In genomic region chr2:162318280-162319222, GRCh38 we compare ENCODE assay signal across 8 cellular contexts. TPM values are rescaled to one million over a fixed set of nuclear protein-coding genes. Genes with fewer than 3 reads are reported as not detected.
DNase-seq lines count a peak whose midpoint lies in the region; ATAC-seq and TF ChIP-seq lines count a peak whose summit lies in the region.

IFIH1 (minus strand) TSS chr2:162318684; CDS start chr2:162318307, 377 bp downstream.

- no peaks in the 10 kb centered on the region for H4K20me1 ChIP-seq in OCI-LY7 (ENCODE audit: insufficient read depth, low read length)

- H3K4me3 ChIP-seq in OCI-LY7 (ENCODE audit: low read depth, low read length, poor library complexity, severe bottlenecking) (peak within 1 kb of the TSS; percentile 100), epithelial cell of esophagus (ENCODE audit: low read length) (peak within 1 kb of the TSS; percentile 74), mononuclear cell (ENCODE audit: low read length) (peak within 1 kb of the TSS; percentile 94)

- H3K79me2 ChIP-seq in OCI-LY7 (ENCODE audit: insufficient read depth, low read depth, low read length) = peaks cover 19% of the 10 kb centered on the region; the same call in 1 of the 2 replicates

- peak within 1 kb of the TSS; percentile 72 for H3K4me2 ChIP-seq in OCI-LY7 (ENCODE audit: low read length)

- H2AFZ ChIP-seq in OCI-LY7 (ENCODE audit: low read length) = peak within 1 kb of the TSS; percentile 87

- TF ChIP-seq CTCF in OCI-LY7 (conservative IDR thresholded peaks at IDR 0.05; ENCODE audit: low read length) = peak; percentile 63
- peak; percentile 51 for TF ChIP-seq CTCF in epithelial cell of esophagus (IDR thresholded peaks at IDR 0.05; ENCODE audit: insufficient read depth, low read depth, low read length, missing control alignments)

- H3K9me3 ChIP-seq in OCI-LY7 (ENCODE audit: low read length) (no peaks in the 10 kb centered on the region), mononuclear cell (ENCODE audit: low read depth, low read length) (no peaks in the 10 kb centered on the region)

- CTCF ChIA-PET in OCI-LY7 (lab: Charles Lee; ENCODE audit: unreplicated experiment) = interaction anchor here (0.6 to 1.3 kb wide), 4 partner anchors 21 to 98 kb away, joined by 3 read pairs; no protein-coding TSS in a partner anchor

- H3K27me3 ChIP-seq in mononuclear cell (ENCODE audit: insufficient read depth, low read length) = no peaks in the 10 kb centered on the region

- H3K9me2 ChIP-seq in OCI-LY7 (ENCODE audit: insufficient read depth, low read length) = no peaks in the 10 kb centered on the region

- peak within 1 kb of the TSS; percentile 74 for H3K27ac ChIP-seq in OCI-LY7 (ENCODE audit: low read depth, low read length, poor library complexity, severe bottlenecking)

- ATAC-seq in GM19438 (IDR thresholded peaks at IDR 0.05; ENCODE audit: low read depth, unreplicated experiment) (peak; percentile 80), HG03571 (IDR thresholded peaks at IDR 0.05; ENCODE audit: unreplicated experiment) (peak; percentile 82)

- no peaks in the 10 kb centered on the region for H3K36me3 ChIP-seq in OCI-LY7 (ENCODE audit: insufficient read depth, low read length)

- DNase-seq in CMK (ENCODE audit: low read depth) (peak; percentile 8), OCI-LY7 (ENCODE audit: low spot score) (peak; percentile 84), activated T-cell treated with anti-CD3 and anti-CD28 coated beads for 24 hours (ENCODE audit: low read depth) (peak; percentile 70), epithelial cell of esophagus (ENCODE audit: low read depth) (peak; percentile 88)
- peak; percentile 42 to 46 for DNase-seq in stimulated activated CD8-positive, alpha-beta memory T cell treated with anti-CD3 and anti-CD28 coated beads, Interleukin-4, amount 100 ng/mL, for 1 hour (ENCODE audit: low read depth in 2 of 2, low spot score in 1 of 2)

- H3K4me1 ChIP-seq in OCI-LY7 (ENCODE audit: insufficient read depth, low read length, poor library complexity, severe bottlenecking) (peaks cover 36% of the 10 kb centered on the region), mononuclear cell (ENCODE audit: insufficient read depth, low read length) (peaks cover 26% of the 10 kb centered on the region)

- POLR2A ChIA-PET in OCI-LY7 (lab: Charles Lee) = interaction anchor here (0.6 to 2.4 kb wide), 12 partner anchors 10 to 936 kb away, joined by 3 to 8 read pairs (median 4); partner anchors contain the start of gene GCA

- intact Hi-C loops in OCI-LY7 (cut with micrococcal nuclease; ENCODE audit: unreplicated experiment) = no loop called here

- no TSS peak for BruUV-seq in OCI-LY7 (replicated peaks; lab: Mats Ljungman, UMichigan)

RNA-seq across cellular contexts. Expression of gene IFIH1, which starts in this region (rescaled TPM):
- 7.8 and 10.6 TPM in 2 replicates for total RNA-seq in OCI-LY7 (2014; rRNA removed; shearing (Covaris generic))
- 12.3 and 13.6 TPM in 2 replicates for total RNA-seq in OCI-LY7 (2022)
- total RNA-seq in mononuclear cell = 78.0 TPM

Comparison
In these comparisons a context has a peak if more than half of its experiments do, and no peak if none do; other contexts are left out.
1. Peak in every context shown above with its lines: DNase-seq, ATAC-seq, H3K4me3 ChIP-seq and H3K27ac ChIP-seq.
2. DNase-seq: peak in every context shown above with its lines; median percentile 88 in epithelial cell of esophagus; 84 in OCI-LY7; 70 in activated T-cell treated with anti-CD3 and anti-CD28 coated beads for 24 hours; 44 in stimulated activated CD8-positive, alpha-beta memory T cell treated with anti-CD3 and anti-CD28 coated beads, Interleukin-4, amount 100 ng/mL, for 1 hour; 8 in CMK.